Comparison of ENCODE assay signal across 1 cellular context in genomic region chr5:91038180-91038808, GRCh38.
A peak's percentile ranks its signal among the peaks of the same experiment; 100 is the strongest.
TF ChIP-seq lines count a peak whose summit lies in the region.

No MANE protein-coding gene starts in this region.

TF ChIP-seq in HEK293, 187 proteins besides CTCF, POLR2A, EP300 and RAD21 (continued from another document):
- TF ChIP-seq PRDM4 (tag by site-specific recombination; IDR thresholded peaks at IDR 0.05) (no peak; the same call in none of the 2 replicates), ZBTB26 (tag by site-specific recombination; optimal IDR thresholded peaks at IDR 0.05) (no peak), ZNF596 (tag by site-specific recombination; IDR thresholded peaks at IDR 0.05) (0 out of 2 replicates have a peak, but pooled peaks have one; percentile 31), KLF17 (tag by site-specific recombination; IDR thresholded peaks at IDR 0.05) (no peak), ZNF580 (tag by site-specific recombination; IDR thresholded peaks at IDR 0.05) (no peak), MYNN (tag by site-specific recombination; IDR thresholded peaks at IDR 0.05; ENCODE audit: borderline replicate concordance) (no peak), ZNF610 (tag by site-specific recombination; IDR thresholded peaks at IDR 0.05; ENCODE audit: borderline replicate concordance) (no peak; the same call in 1 of the 2 replicates), FEZF1 (tag by site-specific recombination; IDR thresholded peaks at IDR 0.05) (peak; percentile 45; the same call in 1 of the 2 replicates), BCL11B (tag by site-specific recombination; IDR thresholded peaks at IDR 0.05; ENCODE audit: low read depth) (no peak), ZEB2 (tag by site-specific recombination; IDR thresholded peaks at IDR 0.05) (0 out of 2 replicates have a peak, but pooled peaks have one; percentile 32), ZBTB17 (tag by site-specific recombination; IDR thresholded peaks at IDR 0.05) (0 out of 2 replicates have a peak, but pooled peaks have one; percentile 25), ZNF843 (tag by site-specific recombination; IDR thresholded peaks at IDR 0.05) (peak; percentile 83), ZNF626 (tag by site-specific recombination; IDR thresholded peaks at IDR 0.05) (no peak), GLIS1 (tag by site-specific recombination; IDR thresholded peaks at IDR 0.05) (no peak), ZNF394 (tag by site-specific recombination; IDR thresholded peaks at IDR 0.05; ENCODE audit: borderline replicate concordance) (no peak), ZNF391 (tag by site-specific recombination; IDR thresholded peaks at IDR 0.05; ENCODE audit: borderline replicate concordance, low read depth) (no peak), ZNF561 (tag by site-specific recombination; IDR thresholded peaks at IDR 0.05; ENCODE audit: borderline replicate concordance) (0 out of 2 replicates have a peak, but pooled peaks have one; percentile 63), MZF1 (tag by site-specific recombination; IDR thresholded peaks at IDR 0.05; ENCODE audit: borderline replicate concordance) (peak; percentile 89), BCL6B (tag by site-specific recombination; IDR thresholded peaks at IDR 0.05) (peak; percentile 70), ZNF768 (tag by site-specific recombination; IDR thresholded peaks at IDR 0.05) (no peak), ZBTB11 (tag by site-specific recombination; conservative IDR thresholded peaks at IDR 0.05; ENCODE audit: low read depth) (no peak), ZNF221 (tag by site-specific recombination; IDR thresholded peaks at IDR 0.05; ENCODE audit: borderline replicate concordance) (0 out of 2 replicates have a peak, but pooled peaks have one; percentile 41), ZNF302 (tag by site-specific recombination; IDR thresholded peaks at IDR 0.05; ENCODE audit: low read depth) (no peak), ZNF335 (tag by site-specific recombination; conservative IDR thresholded peaks at IDR 0.05) (no peak), IKZF3 (tag by site-specific recombination; IDR thresholded peaks at IDR 0.05) (peak; percentile 51; the same call in 1 of the 2 replicates), OSR2 (tag by site-specific recombination; IDR thresholded peaks at IDR 0.05) (peak; percentile 70), OVOL3 (tag by site-specific recombination; IDR thresholded peaks at IDR 0.05) (0 out of 2 replicates have a peak, but pooled peaks have one; percentile 46)
